ENCODE assay signal across 7 cellular contexts in genomic region chr17:70235252-70235651, GRCh38.
"Had no signal": no experiment of that assay in that cellular context is flagged by ENCODE, and none has a peak within 500 bp of the region (broad histone marks: within the 10 kb centered on the region; RNA-seq: fewer than 3 reads in every experiment).

No MANE protein-coding gene starts in this region.

- H3K4me3 ChIP-seq: K562 had no signal

- H3K4me1 Mint-ChIP-seq: IgD-negative memory B cell had no signal

- H3K4me3 Mint-ChIP-seq: IgD-negative memory B cell had no signal

- FAIRE-seq: HTR-8/SVneo, K562 had no signal

- H3K36me3 Mint-ChIP-seq: IgD-negative memory B cell had no signal

- ATAC-seq: K562 had no signal

- H3K27ac Mint-ChIP-seq: IgD-negative memory B cell had no signal

- DNase-seq: IMR-90, KBM-7, KG1 had no signal

- H3K27ac ChIP-seq: HL-60 had no signal
